ENCODE assay signal across 2 cellular contexts in the genomic region with DNA sequence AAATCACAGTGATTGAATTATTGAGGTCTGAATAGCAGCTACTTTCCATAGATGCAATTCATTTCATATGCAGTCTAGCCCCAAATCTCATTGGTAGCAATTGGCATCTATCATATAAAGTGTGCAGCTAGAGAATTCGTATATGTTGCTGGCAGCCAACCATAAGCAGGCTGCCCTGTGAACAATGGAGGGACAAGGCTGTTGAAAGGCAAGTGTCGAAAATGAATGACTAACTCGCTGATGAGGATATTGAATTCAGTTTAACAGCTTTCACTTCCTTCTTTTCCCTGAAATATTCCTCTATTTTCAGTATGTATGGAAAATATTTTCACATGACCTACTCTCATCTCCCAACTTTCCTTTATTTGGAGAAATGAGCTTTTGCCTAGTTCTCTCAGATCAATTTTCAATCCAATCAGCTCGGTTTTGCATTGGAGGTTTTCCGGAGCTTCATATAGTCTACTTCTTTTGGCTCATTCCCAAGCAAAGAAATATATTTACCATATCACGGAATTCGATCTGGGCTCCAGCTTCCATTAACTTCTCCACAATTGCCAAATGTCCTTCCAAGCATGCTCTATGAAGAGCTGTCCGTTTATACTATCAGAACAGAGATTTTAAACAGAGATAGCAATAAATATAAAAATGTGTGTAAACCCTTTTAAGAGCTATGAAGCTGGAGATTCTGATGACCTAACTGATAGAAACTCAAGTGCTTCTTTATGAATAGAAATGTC.
TF ChIP-seq lines count a peak whose summit lies in the region.

No MANE protein-coding gene starts in this region.

TF ChIP-seq in HEK293, 187 proteins besides CTCF, POLR2A, EP300 and RAD21:
- TF ChIP-seq, protein P1, sequence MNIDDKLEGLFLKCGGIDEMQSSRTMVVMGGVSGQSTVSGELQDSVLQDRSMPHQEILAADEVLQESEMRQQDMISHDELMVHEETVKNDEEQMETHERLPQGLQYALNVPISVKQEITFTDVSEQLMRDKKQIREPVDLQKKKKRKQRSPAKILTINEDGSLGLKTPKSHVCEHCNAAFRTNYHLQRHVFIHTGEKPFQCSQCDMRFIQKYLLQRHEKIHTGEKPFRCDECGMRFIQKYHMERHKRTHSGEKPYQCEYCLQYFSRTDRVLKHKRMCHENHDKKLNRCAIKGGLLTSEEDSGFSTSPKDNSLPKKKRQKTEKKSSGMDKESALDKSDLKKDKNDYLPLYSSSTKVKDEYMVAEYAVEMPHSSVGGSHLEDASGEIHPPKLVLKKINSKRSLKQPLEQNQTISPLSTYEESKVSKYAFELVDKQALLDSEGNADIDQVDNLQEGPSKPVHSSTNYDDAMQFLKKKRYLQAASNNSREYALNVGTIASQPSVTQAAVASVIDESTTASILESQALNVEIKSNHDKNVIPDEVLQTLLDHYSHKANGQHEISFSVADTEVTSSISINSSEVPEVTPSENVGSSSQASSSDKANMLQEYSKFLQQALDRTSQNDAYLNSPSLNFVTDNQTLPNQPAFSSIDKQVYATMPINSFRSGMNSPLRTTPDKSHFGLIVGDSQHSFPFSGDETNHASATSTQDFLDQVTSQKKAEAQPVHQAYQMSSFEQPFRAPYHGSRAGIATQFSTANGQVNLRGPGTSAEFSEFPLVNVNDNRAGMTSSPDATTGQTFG (tag by site-specific recombination; IDR thresholded peaks at IDR 0.05; ENCODE audit: borderline replicate concordance) = no peak
- TF ChIP-seq ZNF174 (tag by site-specific recombination; IDR thresholded peaks at IDR 0.05) (no peak), ZNF837 (tag by site-specific recombination; IDR thresholded peaks at IDR 0.05) (no peak), ZNF302 (tag by site-specific recombination; IDR thresholded peaks at IDR 0.05; ENCODE audit: low read depth) (no peak), ZFP3 (tag by site-specific recombination; IDR thresholded peaks at IDR 0.05; ENCODE audit: low read depth) (no peak), PRDM1 (tag by site-specific recombination; IDR thresholded peaks at IDR 0.05) (0 out of 2 replicates have a peak, but pooled peaks have one; percentile 6), PATZ1 (tag by site-specific recombination; IDR thresholded peaks at IDR 0.05) (no peak)

TF ChIP-seq in SK-N-SH, 30 proteins besides CTCF, POLR2A, EP300 and RAD21 (continued from another document):
- TF ChIP-seq, protein P2, sequence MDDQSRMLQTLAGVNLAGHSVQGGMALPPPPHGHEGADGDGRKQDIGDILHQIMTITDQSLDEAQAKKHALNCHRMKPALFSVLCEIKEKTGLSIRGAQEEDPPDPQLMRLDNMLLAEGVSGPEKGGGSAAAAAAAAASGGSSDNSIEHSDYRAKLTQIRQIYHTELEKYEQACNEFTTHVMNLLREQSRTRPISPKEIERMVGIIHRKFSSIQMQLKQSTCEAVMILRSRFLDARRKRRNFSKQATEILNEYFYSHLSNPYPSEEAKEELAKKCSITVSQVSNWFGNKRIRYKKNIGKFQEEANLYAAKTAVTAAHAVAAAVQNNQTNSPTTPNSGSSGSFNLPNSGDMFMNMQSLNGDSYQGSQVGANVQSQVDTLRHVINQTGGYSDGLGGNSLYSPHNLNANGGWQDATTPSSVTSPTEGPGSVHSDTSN (IDR thresholded peaks at IDR 0.05) = peak; percentile 87
- TF ChIP-seq RFX5 (IDR thresholded peaks at IDR 0.05; ENCODE audit: low read length) (no peak), POLR2AphosphoS5 (IDR thresholded peaks at IDR 0.05; ENCODE audit: low read depth, low read length) (peak; percentile 64), JUND (IDR thresholded peaks at IDR 0.05) (peak; percentile 85), CHD2 (IDR thresholded peaks at IDR 0.05; ENCODE audit: low read length, partially characterized antibody) (peak; percentile 36), ZBTB33 (IDR thresholded peaks at IDR 0.05; ENCODE audit: borderline replicate concordance, low read depth) (0 out of 2 replicates have a peak, but pooled peaks have one; percentile 16), MEF2A (IDR thresholded peaks at IDR 0.05; ENCODE audit: borderline replicate concordance, low read depth) (0 out of 2 replicates have a peak, but pooled peaks have one; percentile 36), TCF12 (IDR thresholded peaks at IDR 0.05) (peak; percentile 93), FOSL2 (IDR thresholded peaks at IDR 0.05; ENCODE audit: borderline replicate concordance, low read depth) (no peak), RXRA (IDR thresholded peaks at IDR 0.05; ENCODE audit: borderline replicate concordance, low read depth) (peak; percentile 55; the same call in 1 of the 2 replicates), SMC3 (IDR thresholded peaks at IDR 0.05; ENCODE audit: low read depth, low read length) (no peak), TEAD4 (IDR thresholded peaks at IDR 0.05; ENCODE audit: borderline replicate concordance, insufficient read depth) (peak; percentile 86), GATA2 (CRISPR knock-in tag; IDR thresholded peaks at IDR 0.05) (peak; percentile 37)
